ENCODE assay signal across 23 cellular contexts in the genomic region with DNA sequence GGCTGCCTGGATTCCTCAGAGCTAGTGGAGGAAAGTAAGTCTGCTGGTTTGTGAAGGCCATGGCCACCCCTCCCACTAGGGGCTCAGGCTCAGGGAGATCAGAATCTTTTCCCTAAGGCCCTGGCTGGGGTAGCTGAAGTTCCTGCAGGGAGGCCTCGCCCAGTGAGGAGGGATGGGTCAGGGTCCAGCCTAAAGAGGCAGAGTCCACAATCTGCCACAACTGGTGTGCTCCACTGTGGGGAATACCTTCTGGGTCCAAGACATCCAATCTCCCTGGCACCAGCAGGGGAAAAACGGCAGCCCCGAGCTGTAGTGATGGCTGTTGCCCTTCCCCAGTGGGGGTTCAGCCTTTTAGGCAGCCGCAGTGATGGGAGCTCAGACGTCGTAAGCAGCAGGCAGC. TPM values are rescaled to one million over a fixed set of nuclear protein-coding genes. Genes with fewer than 3 reads are reported as not detected.
DNase-seq lines count a peak whose midpoint lies in the region; ATAC-seq, FAIRE-seq and TF ChIP-seq lines count a peak whose summit lies in the region.
"Had no signal": no experiment of that assay in that cellular context is flagged by ENCODE, and none has a peak within 500 bp of the region (broad histone marks: within the 10 kb centered on the region; RNA-seq: fewer than 3 reads in every experiment).

No MANE protein-coding gene starts in this region.

- peak overlapping the region; percentile 63; the same call in 1 of the 2 replicates for H2AFZ ChIP-seq in H1 (ENCODE audit: low read length)
- H2AFZ ChIP-seq: GM23248 had no signal

- intact Hi-C loops in testis (cut with DNase I; ENCODE audit: low total_unique reads), result no loop called here

- peaks cover 0 to 3% of the 10 kb centered on the region in 2 experiments; a peak in 1 of 4 replicates for H3K9me3 ChIP-seq in H1 (ENCODE audit: insufficient read depth in 2 of 2, low read depth in 1 of 2, low read length in 1 of 2)
- no peaks in the 10 kb centered on the region for H3K9me3 ChIP-seq in small intestine (ENCODE audit: control insufficient read depth, low read depth)
- H3K9me3 ChIP-seq in testis, result no peaks in the 10 kb centered on the region

- H3K4me1 ChIP-seq in H1 (replicated peaks in 1 of 4; ENCODE audit: control insufficient read depth in 3 of 4, insufficient read depth in 4 of 4, low read length in 3 of 4), result peaks cover 0 to 5% (median 0%) of the 10 kb centered on the region in 4 experiments; a peak in 1 of 7 replicates
- peaks cover 7% of the 10 kb centered on the region for H3K4me1 ChIP-seq in mesendoderm (ENCODE audit: control insufficient read depth, low read depth, low read length)
- H3K4me1 ChIP-seq in small intestine (ENCODE audit: control insufficient read depth in 2 of 2, insufficient read depth in 1 of 2, low read depth in 1 of 2, low read length in 1 of 2), result no peaks in the 10 kb centered on the region
- H3K4me1 ChIP-seq in testis, result no peaks in the 10 kb centered on the region
- H3K4me1 ChIP-seq: A549 had no signal

- H3K27ac ChIP-seq in H1 (ENCODE audit: low read depth, low read length) (no peak overlapping the region), mesendoderm (ENCODE audit: low read depth, low read length) (no peak overlapping the region), small intestine (ENCODE audit: low read depth in 1 of 2, low read length in 1 of 2) (no peak overlapping the region), testis (no peak overlapping the region)
- H3K27ac ChIP-seq: A549, C4-2B, GM23248 had no signal

- no peaks in the 10 kb centered on the region for H4K20me1 ChIP-seq in H1 (replicated peaks in 1 of 2; ENCODE audit: control insufficient read depth in 1 of 2, insufficient read depth in 2 of 2, low read length in 2 of 2)

- ATAC-seq in WTC11, result peak; percentile 47
- ATAC-seq in HG02885 (IDR thresholded peaks at IDR 0.05; ENCODE audit: poor library complexity, unreplicated experiment), result no peak
- ATAC-seq: A549, HCT116 had no signal

- no peak for TF ChIP-seq EP300 in H1 (IDR thresholded peaks at IDR 0.05; ENCODE audit: borderline replicate concordance in 1 of 2, low read depth in 2 of 2, low read length in 2 of 2)

- no peak overlapping the region for H3K27ac Mint-ChIP-seq in WTC11
- H3K27ac Mint-ChIP-seq: CD4-positive, alpha-beta T cell had no signal

- no peak overlapping the region for H2BK20ac ChIP-seq in H1 (ENCODE audit: low read length)

- H3K23ac ChIP-seq in H1 (ENCODE audit: insufficient read length) (no peak overlapping the region), mesendoderm (ENCODE audit: low read length) (no peak overlapping the region)

- H3K4ac ChIP-seq in H1 (replicated peaks; ENCODE audit: insufficient read length, low read depth, low read length) (no peak overlapping the region), mesendoderm (ENCODE audit: low read depth, low read length) (no peak overlapping the region)

- H3K4me1 Mint-ChIP-seq in WTC11, result peaks cover 11% of the 10 kb centered on the region

- FAIRE-seq in H1 (lab: Jason Lieb, UNC) (no peak), small intestine (lab: Jason Lieb, UNC) (no peak)
- FAIRE-seq: A549, D721Med, GM12892, GM18507 had no signal

- H3K79me1 ChIP-seq in H1 (ENCODE audit: low read depth, low read length) (no peaks in the 10 kb centered on the region), mesendoderm (ENCODE audit: low read length) (no peaks in the 10 kb centered on the region)

- H3K9ac ChIP-seq in H1 (replicated peaks in 1 of 4; ENCODE audit: extremely low read depth in 1 of 4, low read depth in 3 of 4, low read length in 3 of 4), result no peak overlapping the region
- H3K9ac ChIP-seq in mesendoderm (ENCODE audit: low read length), result no peak overlapping the region
- H3K9ac ChIP-seq: GM23248 had no signal

- H2AK5ac ChIP-seq in H1 (ENCODE audit: low read depth, low read length) (no peak overlapping the region), mesendoderm (ENCODE audit: low read length) (no peak overlapping the region)

- peaks cover 5% of the 10 kb centered on the region; the same call in 1 of the 2 replicates for H3K36me3 Mint-ChIP-seq in WTC11

- H3K14ac ChIP-seq in H1 (ENCODE audit: insufficient read length), result no peak overlapping the region

- 82% methylated on average over 4 of the region's 6 CpGs; no CpG with 5 or more reads in 1 of the 2 experiments for WGBS in H1 (ENCODE audit: extremely low coverage in 1 of 2, insufficient coverage in 1 of 2, insufficient read length in 1 of 2, insufficient replicate concordance in 2 of 2, low coverage in 1 of 2, low lambda C conversion rate in 2 of 2, missing lambda C conversion rate in 1 of 2), 2 experiments
- no CpG with 5 or more reads among the region's 6 CpGs for WGBS in mesendoderm (ENCODE audit: extremely low coverage, insufficient coverage, low lambda C conversion rate)
- WGBS in small intestine, 3 donors, result 47 to 59% (median 56%) methylated on average over 6 of the region's 6 CpGs
- 71% methylated on average over 6 of the region's 6 CpGs; no CpG with 5 or more reads in 1 of the 2 donors for WGBS in testis, 2 donors

- no peak overlapping the region for H4K8ac ChIP-seq in H1 (ENCODE audit: extremely low read depth, insufficient read depth, low read length)
- H4K8ac ChIP-seq in mesendoderm (ENCODE audit: low read depth, low read length), result no peak overlapping the region

- H3K27me3 ChIP-seq in H1 (replicated peaks in 1 of 4; ENCODE audit: control insufficient read depth in 3 of 4, extremely low read depth in 1 of 4, insufficient read depth in 3 of 4, low read length in 3 of 4), result no peaks in the 10 kb centered on the region
- H3K27me3 ChIP-seq in mesendoderm (ENCODE audit: insufficient read depth, low read length, poor library complexity), result no peaks in the 10 kb centered on the region
- peaks cover 0 to 4% of the 10 kb centered on the region in 2 donors for H3K27me3 ChIP-seq in small intestine (ENCODE audit: control insufficient read depth in 2 of 2, insufficient read depth in 2 of 2, low read length in 2 of 2)
- no peaks in the 10 kb centered on the region for H3K27me3 ChIP-seq in testis

- H3K56ac ChIP-seq in H1 (replicated peaks; ENCODE audit: insufficient read length, low read depth, low read length) (no peak overlapping the region), mesendoderm (ENCODE audit: low read length) (peak overlapping the region; percentile 67)

- TF ChIP-seq POLR2A in H1 (IDR thresholded peaks at IDR 0.05; ENCODE audit: control extremely low read depth in 1 of 2, low read depth in 2 of 2, low read length in 2 of 2), result no peak
- no peak for TF ChIP-seq POLR2A in testis (IDR thresholded peaks at IDR 0.05)

- peak overlapping the region; percentile 46; the same call in 1 of the 2 replicates for H2BK15ac ChIP-seq in H1 (ENCODE audit: low read length)
- H2BK15ac ChIP-seq in mesendoderm (replicated peaks; ENCODE audit: low read depth), result no peak overlapping the region

- H3K9me3 Mint-ChIP-seq in WTC11, result peaks cover 23% of the 10 kb centered on the region

- no peaks in the 10 kb centered on the region for H3K36me3 ChIP-seq in H1 (ENCODE audit: control insufficient read depth in 2 of 4, insufficient read depth in 4 of 4, low read length in 3 of 4)
- no peaks in the 10 kb centered on the region for H3K36me3 ChIP-seq in mesendoderm (ENCODE audit: control insufficient read depth, insufficient read depth, low read length)
- no peaks in the 10 kb centered on the region for H3K36me3 ChIP-seq in small intestine (ENCODE audit: control insufficient read depth in 2 of 2, insufficient read depth in 2 of 2, low read length in 2 of 2)
- no peaks in the 10 kb centered on the region for H3K36me3 ChIP-seq in testis (ENCODE audit: low read depth, missing control alignments)

- H3K18ac ChIP-seq in H1 (ENCODE audit: extremely low read depth, low read length), result no peak overlapping the region
- H3K18ac ChIP-seq in mesendoderm (ENCODE audit: low read length), result no peak overlapping the region

- TF ChIP-seq CTCF in WTC11 (IDR thresholded peaks at IDR 0.05), result no peak
- peak in 2 of 3 experiments; percentile 2 to 20; a peak in 3 of 4 replicates for TF ChIP-seq CTCF in H1 (IDR thresholded peaks at IDR 0.05; ENCODE audit: control extremely low read depth in 1 of 3, insufficient read depth in 1 of 3, low read depth in 1 of 3, low read length in 3 of 3)
- TF ChIP-seq CTCF in testis (IDR thresholded peaks at IDR 0.05), result no peak

- H3K4me3 Mint-ChIP-seq in WTC11, result no peak overlapping the region
- H3K4me3 Mint-ChIP-seq: CD4-positive, alpha-beta T cell had no signal

- H2BK5ac ChIP-seq in H1 (ENCODE audit: low read depth, low read length) (no peak overlapping the region), mesendoderm (ENCODE audit: low read length) (peak overlapping the region; percentile 6)

- H2BK12ac ChIP-seq in H1 (ENCODE audit: low read depth, low read length), result 0 out of 2 replicates have a peak overlapping the region, but pooled peaks have one; percentile 68

- peak in 1 of 2 experiments; percentile 29; a peak in 1 of 4 replicates for TF ChIP-seq RAD21 in H1 (IDR thresholded peaks at IDR 0.05 in 1 of 2, conservative IDR thresholded peaks at IDR 0.05 in 1 of 2; ENCODE audit: low read depth in 2 of 2, low read length in 2 of 2)

- POLR2A ChIA-PET in WTC11 (lab: Charles Lee) (no interaction called here), H1 (lab: Charles Lee; ENCODE audit: partially characterized antibody) (no interaction called here)

- no peaks in the 10 kb centered on the region for H3K79me2 ChIP-seq in H1 (ENCODE audit: control insufficient read depth in 1 of 2, insufficient read depth in 2 of 2, low read length in 2 of 2)
- H3K79me2 ChIP-seq in mesendoderm (ENCODE audit: control insufficient read depth, insufficient read depth, low read length), result no peaks in the 10 kb centered on the region

- peaks cover 20% of the 10 kb centered on the region for H3K27me3 Mint-ChIP-seq in WTC11 (ENCODE audit: low read depth)

- H3K4me2 ChIP-seq in H1 (ENCODE audit: insufficient read depth in 1 of 2, low read depth in 2 of 2, low read length in 2 of 2) (no peak overlapping the region), mesendoderm (ENCODE audit: low read length) (no peak overlapping the region)
- H3K4me2 ChIP-seq: A549 had no signal

- DNase-seq in WTC11 (ENCODE audit: low spot score) (peak; percentile 18), H1 (ENCODE audit: low read depth in 1 of 2, low spot score in 2 of 2) (no peak), mesendoderm (no peak), small intestine (peak; percentile 5), testis (no peak), DMS53 (lab: John Stamatoyannopoulos, UW) (no peak)
- DNase-seq: AML-193; Caco-2; CD4-positive, alpha-beta T cell; DMS79; GDM1; GM23248; H7 had no signal

- no peak overlapping the region for H4K91ac ChIP-seq in H1 (replicated peaks; ENCODE audit: insufficient read length, low read length)

- H3K4me3 ChIP-seq in H1 (ENCODE audit: extremely low read depth in 1 of 4, insufficient read depth in 2 of 4, low read depth in 3 of 4, low read length in 4 of 4), result no peak overlapping the region
- no peak overlapping the region for H3K4me3 ChIP-seq in mesendoderm (ENCODE audit: low read length)
- no peak overlapping the region for H3K4me3 ChIP-seq in small intestine (ENCODE audit: low read depth in 1 of 2, low read length in 2 of 2)
- H3K4me3 ChIP-seq in testis, result no peak overlapping the region
- H3K4me3 ChIP-seq: A549, GM23248 had no signal

- CTCF ChIA-PET in WTC11 (lab: Charles Lee) (interaction anchor here (0.8 to 1.6 kb wide), 6 partner anchors 18 to 88 kb away, joined by 3 to 12 read pairs (median 3); no protein-coding TSS in a partner anchor), H1 (lab: Charles Lee; ENCODE audit: partially characterized antibody) (interaction anchor here (0.7 to 4.0 kb wide), 6 partner anchors 11 to 92 kb away, joined by 3 to 15 read pairs (median 5); no protein-coding TSS in a partner anchor)

- H2BK120ac ChIP-seq in H1 (replicated peaks; ENCODE audit: low read depth, low read length) (no peak overlapping the region), mesendoderm (ENCODE audit: low read depth, low read length) (no peak overlapping the region)

- H4K5ac ChIP-seq in H1 (ENCODE audit: insufficient read length, low read depth, low read length) (no peak overlapping the region), mesendoderm (ENCODE audit: low read length) (no peak overlapping the region)

- no peaks in the 10 kb centered on the region for H3K23me2 ChIP-seq in H1 (ENCODE audit: low read depth, low read length)

RNA-seq across cellular contexts. Expression of a gene that starts 23.2 kb away (rescaled TPM):
- total RNA-seq in WTC11 (2021), result not detected in 3 replicates
- total RNA-seq in H1 (2021; fragmentation: NEBNext Ultra II Directional; extraction: Animal tissue kit (Norgen Biotek cat#: 25700)), result not detected in 2 replicates
- polyA plus RNA-seq in H1 (2011; rRNA removed), result 0.12 and 0.28 TPM in 2 replicates
- 0.14 TPM for polyA plus RNA-seq in H1 (2011; cell fraction: cytosol; rRNA removed)
- not detected for polyA plus RNA-seq in H1 (2011; cell fraction: nucleus; rRNA removed)
- polyA plus RNA-seq in H1 (2012, experiment 1 of 2), result 0.32 TPM in 1 of 4 replicates, not detected in the others
- not detected for polyA plus RNA-seq in H1 (2012, experiment 2 of 2)
- 0.28 TPM for polyA plus RNA-seq in H1 (2013, experiment 1 of 2)
- 0.29 TPM for polyA plus RNA-seq in H1 (2013, experiment 2 of 2)
- not detected in 2 replicates for polyA minus RNA-seq in H1 (2011; rRNA and poly(A)+ RNA removed)
- polyA minus RNA-seq in H1 (2011; cell fraction: cytosol; rRNA and poly(A)+ RNA removed), result not detected
- polyA minus RNA-seq in H1 (2011; cell fraction: nucleus; rRNA and poly(A)+ RNA removed), result not detected
- 0.39 TPM for polyA plus RNA-seq in mesendoderm (2013, experiment 1 of 2)
- 0.74 TPM for polyA plus RNA-seq in mesendoderm (2013, experiment 2 of 2)
- not detected for polyA plus RNA-seq in small intestine
- not detected for total RNA-seq in testis
- not detected for polyA plus RNA-seq in testis (ENCODE audit: insufficient read depth, low read depth, low replicate concordance)
- total RNA-seq: Caco-2; CD4-positive, alpha-beta T cell; Daoy; GM23248; H7; HT-29 had no signal
- polyA plus RNA-seq: BJ, GM23248 had no signal

RNA-seq across cellular contexts. Expression of a gene that starts 46.7 kb away (rescaled TPM):
- total RNA-seq in WTC11 (2021) (not detected in 3 replicates), testis (1 to 10 TPM; 7.2 to 7.6 TPM)
- not detected in 2 replicates for total RNA-seq in H1 (2021; fragmentation: NEBNext Ultra II Directional; extraction: Animal tissue kit (Norgen Biotek cat#: 25700))
- polyA plus RNA-seq in H1 (2011; rRNA removed) (not detected in 2 replicates), small intestine (under 1 TPM in 1 of 3 donors, not detected in 2; 0.16 TPM), testis (ENCODE audit: insufficient read depth, low read depth, low replicate concordance) (8.0 TPM)
- polyA plus RNA-seq in H1 (2011; cell fraction: cytosol; rRNA removed), result not detected
- polyA plus RNA-seq in H1 (2011; cell fraction: nucleus; rRNA removed), result not detected
- not detected in 4 replicates for polyA plus RNA-seq in H1 (2012, experiment 1 of 2)
- polyA plus RNA-seq in H1 (2012, experiment 2 of 2), result not detected
- polyA plus RNA-seq in H1 (2013, experiment 1 of 2), result not detected
- not detected for polyA plus RNA-seq in H1 (2013, experiment 2 of 2)
- not detected in 2 replicates for polyA minus RNA-seq in H1 (2011; rRNA and poly(A)+ RNA removed)
- not detected for polyA minus RNA-seq in H1 (2011; cell fraction: cytosol; rRNA and poly(A)+ RNA removed)
- not detected for polyA minus RNA-seq in H1 (2011; cell fraction: nucleus; rRNA and poly(A)+ RNA removed)
- polyA plus RNA-seq in mesendoderm (2013, experiment 1 of 2), result 0.08 TPM
- 0.07 TPM for polyA plus RNA-seq in mesendoderm (2013, experiment 2 of 2)
- total RNA-seq: CD4-positive, alpha-beta T cell; Daoy; GM23248 had no signal
- polyA plus RNA-seq: BJ, GM23248 had no signal

Comparison
In these comparisons a context has a peak if more than half of its experiments do, and no peak if none do; other contexts are left out.
1. DNase-seq: peak in WTC11 (single experiment) and small intestine (single experiment); none in H1 (0 of 2), mesendoderm (single experiment), testis (single experiment) and DMS53 (single experiment).
2. CTCF ChIP-seq: peak in H1 (2 of 3); none in WTC11 (single experiment) and testis (0 of 3).